In genomic region chrX:22742174-22742573, GRCh38 we compare ENCODE assay signal across 17 cellular contexts.
DNase-seq lines count a peak whose midpoint lies in the region; ATAC-seq, FAIRE-seq and TF ChIP-seq lines count a peak whose summit lies in the region.
"Had no signal": no experiment of that assay in that cellular context is flagged by ENCODE, and none has a peak within 500 bp of the region (broad histone marks: within the 10 kb centered on the region; RNA-seq: fewer than 3 reads in every experiment).

No MANE protein-coding gene starts in this region.

- FAIRE-seq in D721Med (lab: Jason Lieb, UNC) (peak; percentile 92), frontal cortex (lab: Jason Lieb, UNC) (no peak)

- H3K23ac ChIP-seq in mesenchymal stem cell (ENCODE audit: low read length in 2 of 2) = no peak overlapping the region

- no CpG with 5 or more reads among the region's 1 CpG for WGBS in mesenchymal stem cell

- H3K79me1 ChIP-seq in mesenchymal stem cell (replicated peaks; ENCODE audit: low read length, poor library complexity, severe bottlenecking) = no peaks in the 10 kb centered on the region

- no peak overlapping the region for H4K91ac ChIP-seq in mesenchymal stem cell (ENCODE audit: low read length)

- H3K4me3 ChIP-seq in MG63 (no peak overlapping the region), cardiac fibroblast (replicated peaks in 1 of 2; ENCODE audit: low read depth in 2 of 2, low read length in 2 of 2) (no peak overlapping the region), mesenchymal stem cell (ENCODE audit: insufficient read depth in 1 of 2, low read depth in 1 of 2, low read length in 2 of 2) (no peak overlapping the region), HAP-1 (no peak overlapping the region)
- H3K4me3 ChIP-seq: gastroesophageal sphincter had no signal

- no peak overlapping the region for H2AFZ ChIP-seq in mesenchymal stem cell (ENCODE audit: low read depth, low read length)

- H3K9me3 ChIP-seq in MG63 (peaks cover 4% of the 10 kb centered on the region; the same call in 1 of the 2 replicates), mesenchymal stem cell (ENCODE audit: control insufficient read depth, low read length) (no peaks in the 10 kb centered on the region), HAP-1 (no peaks in the 10 kb centered on the region)
- H3K9me3 ChIP-seq: gastroesophageal sphincter had no signal

- H3K4me1 ChIP-seq in mesenchymal stem cell (ENCODE audit: control insufficient read depth, insufficient read depth, low read depth, low read length) = no peaks in the 10 kb centered on the region
- no peaks in the 10 kb centered on the region for H3K4me1 ChIP-seq in HAP-1
- H3K4me1 ChIP-seq: gastroesophageal sphincter had no signal

- no peak overlapping the region for H2BK12ac ChIP-seq in mesenchymal stem cell (ENCODE audit: low read length in 2 of 2)

- no peak overlapping the region for H2AK5ac ChIP-seq in mesenchymal stem cell (ENCODE audit: low read length, severe bottlenecking)

- H2BK15ac ChIP-seq in mesenchymal stem cell (ENCODE audit: low read depth, poor library complexity, severe bottlenecking) = no peak overlapping the region

- H3K4me2 ChIP-seq in mesenchymal stem cell (ENCODE audit: low read length, poor library complexity, severe bottlenecking) = no peak overlapping the region

- no peak overlapping the region for H3K27ac ChIP-seq in mesenchymal stem cell (ENCODE audit: low read length, poor library complexity, severe bottlenecking)
- H3K27ac ChIP-seq: gastroesophageal sphincter had no signal

- no peak for TF ChIP-seq CTCF in D721Med (IDR thresholded peaks at IDR 0.05; ENCODE audit: insufficient read depth, missing control alignments)
- no peak for TF ChIP-seq CTCF in cardiac fibroblast (IDR thresholded peaks at IDR 0.05; ENCODE audit: low read depth, low read length)

- in situ Hi-C loops in HAP-1 (cut with MboI; ENCODE audit: low sequenced_read_pairs) = no loop called here

- no peak overlapping the region for H4K8ac ChIP-seq in mesenchymal stem cell (ENCODE audit: low read length)

- ATAC-seq in GM19395 (IDR thresholded peaks at IDR 0.05; ENCODE audit: unreplicated experiment) = no peak
- ATAC-seq: gastroesophageal sphincter, HCT116, T-helper 17 cell had no signal

- no peak overlapping the region for H2BK5ac ChIP-seq in mesenchymal stem cell (ENCODE audit: low read depth, low read length, poor library complexity, severe bottlenecking)

- no peak overlapping the region for H2BK120ac ChIP-seq in mesenchymal stem cell (ENCODE audit: low read depth, low read length)

- no peak overlapping the region for H3K14ac ChIP-seq in mesenchymal stem cell (ENCODE audit: low read length in 2 of 2)

- H3K27me3 ChIP-seq in MG63 (no peaks in the 10 kb centered on the region), mesenchymal stem cell (ENCODE audit: control insufficient read depth in 1 of 2, insufficient read depth in 1 of 2, low read length in 2 of 2) (no peaks in the 10 kb centered on the region), HAP-1 (ENCODE audit: low read depth) (no peaks in the 10 kb centered on the region)
- H3K27me3 ChIP-seq: gastroesophageal sphincter had no signal

- no peak overlapping the region for H3K18ac ChIP-seq in mesenchymal stem cell (ENCODE audit: low read depth in 1 of 2, low read length in 2 of 2)

- H3K9ac ChIP-seq in mesenchymal stem cell (ENCODE audit: low read length) = peak overlapping the region; percentile 7

- no peak overlapping the region for H3K4ac ChIP-seq in mesenchymal stem cell (ENCODE audit: low read depth in 1 of 2, low read length in 2 of 2)

- H3K36me3 ChIP-seq in MG63 = no peaks in the 10 kb centered on the region
- H3K36me3 ChIP-seq in mesenchymal stem cell (ENCODE audit: control insufficient read depth in 1 of 2, insufficient read depth in 2 of 2, low read depth in 1 of 2, low read length in 2 of 2) = no peaks in the 10 kb centered on the region
- H3K36me3 ChIP-seq in HAP-1 (replicated peaks) = no peaks in the 10 kb centered on the region
- H3K36me3 ChIP-seq: gastroesophageal sphincter had no signal

- DNase-seq in D721Med (ENCODE audit: insufficient read length, low spot score) (no peak), MG63 (peak; percentile 35), cardiac fibroblast (ENCODE audit: low read depth in 2 of 2) (peak; percentile 63 to 67), mesenchymal stem cell (peak; percentile 87), HAP-1 (ENCODE audit: low spot score in 2 of 2) (no peak), frontal cortex (ENCODE audit: low spot score in 2 of 2) (no peak)
- no peak for DNase-seq in stimulated activated CD4-positive, alpha-beta T cell treated with anti-CD3 and anti-CD28 coated beads, Interleukin-15, amount 100 ng/mL, for 24 hours
- DNase-seq: activated CD4-positive, CD25-positive, alpha-beta regulatory T cell treated with anti-CD3 and anti-CD28 coated beads, Interleukin-2, amount 50 U/mL, for 72 hours; activated gamma-delta T cell treated with Interleukin-2 at 50 U/mL for 16 hours; C1 segment of cervical spinal cord; NCI-H1105 treated with DMSO at 0.1 percent for 48 hours; NCI-H2171 treated with DMSO at 0.1 percent for 48 hours; SHP77; T-helper 17 cell had no signal

Comparison
In these comparisons a context has a peak if more than half of its experiments do, and no peak if none do; other contexts are left out.
1. DNase-seq: peak in MG63 (single experiment), cardiac fibroblast (2 of 2) and mesenchymal stem cell (single experiment); none in D721Med (single experiment), stimulated activated CD4-positive, alpha-beta T cell treated with anti-CD3 and anti-CD28 coated beads, Interleukin-15, amount 100 ng/mL, for 24 hours (single experiment), HAP-1 (0 of 2) and frontal cortex (0 of 2).